ENCODE assay signal across 1 cellular context in genomic region chr2:178163395-178163794, GRCh38.
TF ChIP-seq lines count a peak whose summit lies in the region.

No MANE protein-coding gene starts in this region.

TF ChIP-seq in H1, 55 proteins besides CTCF, POLR2A, EP300 and RAD21:
- TF ChIP-seq CHD7 (IDR thresholded peaks at IDR 0.05; ENCODE audit: insufficient replicate concordance, low read length), result no peak
- TF ChIP-seq CBX5 (IDR thresholded peaks at IDR 0.05; ENCODE audit: low read depth, low read length), result no peak
- TF ChIP-seq BCL11A (IDR thresholded peaks at IDR 0.05; ENCODE audit: low read depth in 2 of 2, low read length in 2 of 2), result no peak
- TF ChIP-seq CHD1 (IDR thresholded peaks at IDR 0.05; ENCODE audit: low read depth, low read length), result no peak
- no peak for TF ChIP-seq KDM4A (IDR thresholded peaks at IDR 0.05; ENCODE audit: low read depth, low read length, severe bottlenecking)
- no peak for TF ChIP-seq TBP (IDR thresholded peaks at IDR 0.05; ENCODE audit: low read depth, low read length)
- TF ChIP-seq TCF12 (IDR thresholded peaks at IDR 0.05; ENCODE audit: low read depth, low read length), result no peak
- no peak for TF ChIP-seq FOSL1 (IDR thresholded peaks at IDR 0.05; ENCODE audit: insufficient read depth, low read depth, low read length)
- no peak for TF ChIP-seq EGR1 (IDR thresholded peaks at IDR 0.05; ENCODE audit: borderline replicate concordance, low read depth, low read length)
- no peak for TF ChIP-seq SRF (IDR thresholded peaks at IDR 0.05; ENCODE audit: low read depth, low read length)
- no peak for TF ChIP-seq HDAC2 (IDR thresholded peaks at IDR 0.05; ENCODE audit: borderline replicate concordance in 1 of 2, low read depth in 2 of 2, low read length in 2 of 2)
- no peak for TF ChIP-seq SIX5 (IDR thresholded peaks at IDR 0.05; ENCODE audit: low read depth, low read length)
- no peak for TF ChIP-seq RBBP5 (IDR thresholded peaks at IDR 0.05; ENCODE audit: borderline replicate concordance, low read depth, low read length)
- TF ChIP-seq NANOG (IDR thresholded peaks at IDR 0.05; ENCODE audit: insufficient read depth, low read depth, low read length, poor library complexity, severe bottlenecking), result no peak
- TF ChIP-seq JUND (IDR thresholded peaks at IDR 0.05; ENCODE audit: low read length), result no peak
- no peak for TF ChIP-seq GTF2F1 (IDR thresholded peaks at IDR 0.05; ENCODE audit: borderline replicate concordance, low read depth, low read length)
- TF ChIP-seq CBX8 (IDR thresholded peaks at IDR 0.05; ENCODE audit: borderline replicate concordance, low read depth, low read length), result no peak
- no peak for TF ChIP-seq ZNF274 (IDR thresholded peaks at IDR 0.05; ENCODE audit: borderline replicate concordance, extremely low read depth, low read length)
- TF ChIP-seq ATF3 (IDR thresholded peaks at IDR 0.05; ENCODE audit: insufficient read depth, low read depth, low read length), result no peak
